In genomic region chr22:37154925-37155712, GRCh38 we compare ENCODE assay signal across 1 cellular context.
TF ChIP-seq lines count a peak whose summit lies in the region.

No MANE protein-coding gene starts in this region.

TF ChIP-seq in HCT116, 20 proteins besides CTCF, POLR2A, EP300 and RAD21:
- no peak for TF ChIP-seq YY1 (IDR thresholded peaks at IDR 0.05; ENCODE audit: extremely low read depth, insufficient replicate concordance, low read depth, low read length)
- TF ChIP-seq CEBPB (IDR thresholded peaks at IDR 0.05; ENCODE audit: low read depth): no peak
- no peak for TF ChIP-seq EZH2 (IDR thresholded peaks at IDR 0.05)
- TF ChIP-seq ZNF274 (IDR thresholded peaks at IDR 0.05; ENCODE audit: low read depth, low read length): no peak
- TF ChIP-seq ELF1 (IDR thresholded peaks at IDR 0.05; ENCODE audit: borderline replicate concordance, low read depth): no peak
- no peak for TF ChIP-seq ZBTB33 (IDR thresholded peaks at IDR 0.05; ENCODE audit: extremely low read depth, insufficient replicate concordance, low read length)
- TF ChIP-seq JUND (IDR thresholded peaks at IDR 0.05): peak; percentile 65
- no peak for TF ChIP-seq SIN3A (IDR thresholded peaks at IDR 0.05; ENCODE audit: low read depth)
- TF ChIP-seq FOSL1 (IDR thresholded peaks at IDR 0.05; ENCODE audit: low read depth): peak; percentile 75
- TF ChIP-seq ZFX (IDR thresholded peaks at IDR 0.05): no peak
- no peak for TF ChIP-seq EGR1 (IDR thresholded peaks at IDR 0.05; ENCODE audit: low read depth)
- TF ChIP-seq REST (IDR thresholded peaks at IDR 0.05; ENCODE audit: low read depth): no peak
- 0 out of 2 replicates have a peak, but pooled peaks have one; percentile 55 for TF ChIP-seq MAX (IDR thresholded peaks at IDR 0.05)
- TF ChIP-seq EZH2phosphoT487 (IDR thresholded peaks at IDR 0.05; ENCODE audit: borderline replicate concordance): no peak
- no peak for TF ChIP-seq SRF (IDR thresholded peaks at IDR 0.05; ENCODE audit: low read depth)
- TF ChIP-seq CBX3 (IDR thresholded peaks at IDR 0.05; ENCODE audit: low read depth): peak; percentile 99
- no peak for TF ChIP-seq ATF3 (IDR thresholded peaks at IDR 0.05)
- no peak for TF ChIP-seq TCF7L2 (IDR thresholded peaks at IDR 0.05; ENCODE audit: borderline replicate concordance, extremely low read depth, insufficient read depth, insufficient read length)
- no peak for TF ChIP-seq POLR2AphosphoS5 (IDR thresholded peaks at IDR 0.05; ENCODE audit: low read depth, low read length)
- peak; percentile 35; the same call in 1 of the 2 replicates for TF ChIP-seq SP1 (IDR thresholded peaks at IDR 0.05; ENCODE audit: low read depth)
